In the genomic region with DNA sequence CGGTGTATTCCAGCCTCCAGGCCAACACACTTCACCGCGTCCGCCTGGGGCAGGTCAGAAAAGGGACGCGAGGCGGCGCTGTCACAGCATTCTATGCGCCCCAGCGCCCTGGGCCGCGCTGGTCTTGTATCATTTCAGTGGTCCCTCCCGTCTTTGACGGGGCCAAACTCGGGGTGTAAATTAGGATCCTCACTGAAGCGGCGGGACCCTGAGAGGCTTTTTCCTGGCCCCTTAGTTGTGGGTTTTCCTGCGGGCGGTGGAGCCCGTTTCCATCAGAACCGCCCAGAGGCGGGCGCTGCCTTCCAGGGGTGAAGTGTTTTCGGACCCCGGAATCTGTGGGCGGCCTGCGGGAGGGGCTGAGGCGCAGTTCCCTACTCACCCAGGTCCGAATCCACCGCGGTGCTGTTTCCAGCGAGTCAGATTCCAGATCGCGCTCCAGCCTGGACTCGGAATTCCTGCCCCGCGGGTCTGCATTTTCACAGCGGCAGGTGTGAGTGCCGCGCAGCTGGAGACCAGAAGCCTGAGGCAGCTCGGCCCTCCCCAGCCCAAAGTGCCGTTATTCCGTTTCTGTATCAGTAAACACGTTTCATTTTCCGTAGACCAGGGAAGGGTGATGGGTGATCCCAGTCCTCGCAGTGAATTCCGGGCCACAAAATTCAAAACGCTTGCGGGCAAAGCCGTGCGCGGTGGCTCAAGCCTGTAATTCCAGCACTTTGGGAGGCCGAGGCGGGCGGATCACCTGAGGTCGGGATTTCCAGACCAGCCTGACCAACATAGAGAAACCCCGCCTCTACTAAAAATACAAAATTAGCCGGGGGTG, we compare ENCODE assay signal across 1 cellular context.
TF ChIP-seq lines count a peak whose summit lies in the region.

No MANE protein-coding gene starts in this region.

TF ChIP-seq in H1, 55 proteins besides CTCF, POLR2A, EP300 and RAD21:
- TF ChIP-seq ASH2L (IDR thresholded peaks at IDR 0.05; ENCODE audit: low read length): peak; percentile 24
- no peak for TF ChIP-seq POLR2AphosphoS5 (IDR thresholded peaks at IDR 0.05; ENCODE audit: low read depth, low read length)
- no peak for TF ChIP-seq FOSL1 (IDR thresholded peaks at IDR 0.05; ENCODE audit: insufficient read depth, low read depth, low read length)
- TF ChIP-seq SUZ12 (IDR thresholded peaks at IDR 0.05; ENCODE audit: low read length): no peak
- TF ChIP-seq RXRA (IDR thresholded peaks at IDR 0.05; ENCODE audit: insufficient read depth, low read depth, low read length): no peak
- TF ChIP-seq, protein P1, sequence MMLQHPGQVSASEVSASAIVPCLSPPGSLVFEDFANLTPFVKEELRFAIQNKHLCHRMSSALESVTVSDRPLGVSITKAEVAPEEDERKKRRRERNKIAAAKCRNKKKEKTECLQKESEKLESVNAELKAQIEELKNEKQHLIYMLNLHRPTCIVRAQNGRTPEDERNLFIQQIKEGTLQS (IDR thresholded peaks at IDR 0.05; ENCODE audit: insufficient read depth, low read depth, low read length): no peak
- no peak for TF ChIP-seq KDM1A (IDR thresholded peaks at IDR 0.05; ENCODE audit: borderline replicate concordance, low read length)
- TF ChIP-seq CTBP2 (IDR thresholded peaks at IDR 0.05; ENCODE audit: borderline replicate concordance, insufficient read depth, insufficient read length, low read length): no peak
- 0 out of 2 replicates have a peak, but pooled peaks have one; percentile 9 for TF ChIP-seq TCF12 (IDR thresholded peaks at IDR 0.05; ENCODE audit: low read depth, low read length)
- peak; percentile 65 for TF ChIP-seq NANOG (IDR thresholded peaks at IDR 0.05; ENCODE audit: insufficient read depth, low read depth, low read length, poor library complexity, severe bottlenecking)
- 0 out of 2 replicates have a peak, but pooled peaks have one; percentile 36 for TF ChIP-seq SP1 (IDR thresholded peaks at IDR 0.05; ENCODE audit: low read depth, low read length)
- 0 out of 4 replicates have a peak, but pooled peaks of 1 of the 2 experiments have one; percentile 42 for TF ChIP-seq HDAC2 (IDR thresholded peaks at IDR 0.05; ENCODE audit: borderline replicate concordance in 1 of 2, low read depth in 2 of 2, low read length in 2 of 2)
- TF ChIP-seq BCL11A (IDR thresholded peaks at IDR 0.05; ENCODE audit: low read depth in 2 of 2, low read length in 2 of 2): no peak
- no peak; a peak in 1 of 4 replicates for TF ChIP-seq SIN3A (conservative IDR thresholded peaks at IDR 0.05 in 1 of 2, IDR thresholded peaks at IDR 0.05 in 1 of 2; ENCODE audit: low read depth in 1 of 2, low read length in 2 of 2)
- TF ChIP-seq, protein P2, sequence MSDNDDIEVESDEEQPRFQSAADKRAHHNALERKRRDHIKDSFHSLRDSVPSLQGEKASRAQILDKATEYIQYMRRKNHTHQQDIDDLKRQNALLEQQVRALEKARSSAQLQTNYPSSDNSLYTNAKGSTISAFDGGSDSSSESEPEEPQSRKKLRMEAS (IDR thresholded peaks at IDR 0.05): 0 out of 2 replicates have a peak, but pooled peaks have one; percentile 20
- no peak for TF ChIP-seq JUN (IDR thresholded peaks at IDR 0.05; ENCODE audit: low read depth, low read length)
- TF ChIP-seq CREB1 (IDR thresholded peaks at IDR 0.05): peak; percentile 48; the same call in 1 of the 2 replicates
- TF ChIP-seq TBP (IDR thresholded peaks at IDR 0.05; ENCODE audit: low read depth, low read length): no peak
- TF ChIP-seq SAP30 (IDR thresholded peaks at IDR 0.05; ENCODE audit: insufficient read depth, insufficient replicate concordance, low read length): peak; percentile 24
- peak; percentile 67 for TF ChIP-seq KDM4A (IDR thresholded peaks at IDR 0.05; ENCODE audit: low read depth, low read length, severe bottlenecking)
- peak; percentile 30 for TF ChIP-seq TAF1 (IDR thresholded peaks at IDR 0.05; ENCODE audit: low read depth, low read length)
- no peak for TF ChIP-seq ZNF274 (IDR thresholded peaks at IDR 0.05; ENCODE audit: borderline replicate concordance, extremely low read depth, low read length)
- no peak for TF ChIP-seq TAF7 (optimal IDR thresholded peaks at IDR 0.05; ENCODE audit: borderline replicate concordance, low read depth, low read length)
- TF ChIP-seq CBX8 (IDR thresholded peaks at IDR 0.05; ENCODE audit: borderline replicate concordance, low read depth, low read length): no peak
- TF ChIP-seq TEAD4 (IDR thresholded peaks at IDR 0.05; ENCODE audit: low read depth, low read length): peak; percentile 68
- no peak for TF ChIP-seq HDAC6 (IDR thresholded peaks at IDR 0.05; ENCODE audit: low read depth, low read length)
- TF ChIP-seq GTF2F1 (IDR thresholded peaks at IDR 0.05; ENCODE audit: borderline replicate concordance, low read depth, low read length): no peak
- no peak for TF ChIP-seq BRCA1 (IDR thresholded peaks at IDR 0.05; ENCODE audit: low read depth, low read length)
